1 cellular context compared by ENCODE assay signal in the genomic region with DNA sequence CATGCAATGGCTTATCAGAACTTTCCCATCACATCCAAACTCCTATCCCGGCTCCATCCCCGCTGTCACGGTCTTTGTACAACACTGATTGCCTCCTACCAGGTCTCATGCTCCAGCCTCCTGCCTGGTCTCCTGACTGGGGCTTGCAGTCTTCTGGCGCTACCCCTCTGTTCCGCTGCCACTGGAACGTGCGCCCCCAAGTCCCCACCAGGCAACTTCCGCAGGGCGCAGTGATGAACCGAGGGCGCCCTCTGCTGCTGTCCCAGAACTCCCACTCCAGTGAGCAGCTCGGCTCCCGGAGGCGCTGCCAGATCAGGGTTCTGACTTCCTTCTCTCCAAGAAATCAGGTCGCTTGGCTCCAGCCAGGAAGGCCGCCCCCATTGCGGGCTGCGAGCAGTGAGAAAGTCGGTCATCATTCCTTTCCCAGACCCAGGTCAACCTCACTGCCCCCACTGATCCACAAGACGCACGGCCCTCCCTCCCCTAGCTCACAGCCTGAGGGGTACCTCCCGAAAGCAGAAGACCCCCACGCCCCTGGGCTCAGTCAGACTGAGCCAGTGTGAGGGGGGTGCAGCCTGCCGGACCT.
TF ChIP-seq lines count a peak whose summit lies in the region.

No MANE protein-coding gene starts in this region.

TF ChIP-seq in HCT116, 20 proteins besides CTCF, POLR2A, EP300 and RAD21 (continued from another document):
- TF ChIP-seq POLR2AphosphoS5 (IDR thresholded peaks at IDR 0.05; ENCODE audit: low read depth, low read length) (no peak), ELF1 (IDR thresholded peaks at IDR 0.05; ENCODE audit: borderline replicate concordance, low read depth) (no peak), TCF7L2 (IDR thresholded peaks at IDR 0.05; ENCODE audit: borderline replicate concordance, extremely low read depth, insufficient read depth, insufficient read length) (no peak), ATF3 (IDR thresholded peaks at IDR 0.05) (no peak), SIN3A (IDR thresholded peaks at IDR 0.05; ENCODE audit: low read depth) (no peak), EZH2 (IDR thresholded peaks at IDR 0.05) (no peak), EZH2phosphoT487 (IDR thresholded peaks at IDR 0.05; ENCODE audit: borderline replicate concordance) (no peak)
- TF ChIP-seq, protein P1, sequence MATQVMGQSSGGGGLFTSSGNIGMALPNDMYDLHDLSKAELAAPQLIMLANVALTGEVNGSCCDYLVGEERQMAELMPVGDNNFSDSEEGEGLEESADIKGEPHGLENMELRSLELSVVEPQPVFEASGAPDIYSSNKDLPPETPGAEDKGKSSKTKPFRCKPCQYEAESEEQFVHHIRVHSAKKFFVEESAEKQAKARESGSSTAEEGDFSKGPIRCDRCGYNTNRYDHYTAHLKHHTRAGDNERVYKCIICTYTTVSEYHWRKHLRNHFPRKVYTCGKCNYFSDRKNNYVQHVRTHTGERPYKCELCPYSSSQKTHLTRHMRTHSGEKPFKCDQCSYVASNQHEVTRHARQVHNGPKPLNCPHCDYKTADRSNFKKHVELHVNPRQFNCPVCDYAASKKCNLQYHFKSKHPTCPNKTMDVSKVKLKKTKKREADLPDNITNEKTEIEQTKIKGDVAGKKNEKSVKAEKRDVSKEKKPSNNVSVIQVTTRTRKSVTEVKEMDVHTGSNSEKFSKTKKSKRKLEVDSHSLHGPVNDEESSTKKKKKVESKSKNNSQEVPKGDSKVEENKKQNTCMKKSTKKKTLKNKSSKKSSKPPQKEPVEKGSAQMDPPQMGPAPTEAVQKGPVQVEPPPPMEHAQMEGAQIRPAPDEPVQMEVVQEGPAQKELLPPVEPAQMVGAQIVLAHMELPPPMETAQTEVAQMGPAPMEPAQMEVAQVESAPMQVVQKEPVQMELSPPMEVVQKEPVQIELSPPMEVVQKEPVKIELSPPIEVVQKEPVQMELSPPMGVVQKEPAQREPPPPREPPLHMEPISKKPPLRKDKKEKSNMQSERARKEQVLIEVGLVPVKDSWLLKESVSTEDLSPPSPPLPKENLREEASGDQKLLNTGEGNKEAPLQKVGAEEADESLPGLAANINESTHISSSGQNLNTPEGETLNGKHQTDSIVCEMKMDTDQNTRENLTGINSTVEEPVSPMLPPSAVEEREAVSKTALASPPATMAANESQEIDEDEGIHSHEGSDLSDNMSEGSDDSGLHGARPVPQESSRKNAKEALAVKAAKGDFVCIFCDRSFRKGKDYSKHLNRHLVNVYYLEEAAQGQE (IDR thresholded peaks at IDR 0.05; ENCODE audit: low read depth): no peak
